In genomic region chr5:157478726-157479125, GRCh38 we compare ENCODE assay signal across 1 cellular context.
TF ChIP-seq lines count a peak whose summit lies in the region.

No MANE protein-coding gene starts in this region.

TF ChIP-seq in liver, 16 proteins besides CTCF, POLR2A, EP300 and RAD21 (continued from another document):
- TF ChIP-seq, protein P1, sequence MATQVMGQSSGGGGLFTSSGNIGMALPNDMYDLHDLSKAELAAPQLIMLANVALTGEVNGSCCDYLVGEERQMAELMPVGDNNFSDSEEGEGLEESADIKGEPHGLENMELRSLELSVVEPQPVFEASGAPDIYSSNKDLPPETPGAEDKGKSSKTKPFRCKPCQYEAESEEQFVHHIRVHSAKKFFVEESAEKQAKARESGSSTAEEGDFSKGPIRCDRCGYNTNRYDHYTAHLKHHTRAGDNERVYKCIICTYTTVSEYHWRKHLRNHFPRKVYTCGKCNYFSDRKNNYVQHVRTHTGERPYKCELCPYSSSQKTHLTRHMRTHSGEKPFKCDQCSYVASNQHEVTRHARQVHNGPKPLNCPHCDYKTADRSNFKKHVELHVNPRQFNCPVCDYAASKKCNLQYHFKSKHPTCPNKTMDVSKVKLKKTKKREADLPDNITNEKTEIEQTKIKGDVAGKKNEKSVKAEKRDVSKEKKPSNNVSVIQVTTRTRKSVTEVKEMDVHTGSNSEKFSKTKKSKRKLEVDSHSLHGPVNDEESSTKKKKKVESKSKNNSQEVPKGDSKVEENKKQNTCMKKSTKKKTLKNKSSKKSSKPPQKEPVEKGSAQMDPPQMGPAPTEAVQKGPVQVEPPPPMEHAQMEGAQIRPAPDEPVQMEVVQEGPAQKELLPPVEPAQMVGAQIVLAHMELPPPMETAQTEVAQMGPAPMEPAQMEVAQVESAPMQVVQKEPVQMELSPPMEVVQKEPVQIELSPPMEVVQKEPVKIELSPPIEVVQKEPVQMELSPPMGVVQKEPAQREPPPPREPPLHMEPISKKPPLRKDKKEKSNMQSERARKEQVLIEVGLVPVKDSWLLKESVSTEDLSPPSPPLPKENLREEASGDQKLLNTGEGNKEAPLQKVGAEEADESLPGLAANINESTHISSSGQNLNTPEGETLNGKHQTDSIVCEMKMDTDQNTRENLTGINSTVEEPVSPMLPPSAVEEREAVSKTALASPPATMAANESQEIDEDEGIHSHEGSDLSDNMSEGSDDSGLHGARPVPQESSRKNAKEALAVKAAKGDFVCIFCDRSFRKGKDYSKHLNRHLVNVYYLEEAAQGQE (IDR thresholded peaks at IDR 0.05): no peak
- TF ChIP-seq TAF1 (conservative IDR thresholded peaks at IDR 0.05) (no peak), FOXA2 (IDR thresholded peaks at IDR 0.05) (no peak), HNF4G (IDR thresholded peaks at IDR 0.05) (no peak), EGR1 (IDR thresholded peaks at IDR 0.05; ENCODE audit: low read depth in 2 of 2) (no peak)
